In genomic region chr10:63910806-63911205, GRCh38 we compare ENCODE assay signal across 1 cellular context.
TF ChIP-seq lines count a peak whose summit lies in the region.

No MANE protein-coding gene starts in this region.

TF ChIP-seq in WTC11, 78 proteins besides CTCF, POLR2A, EP300 and RAD21 (continued from another document):
- TF ChIP-seq ATF3 (CRISPR knock-in tag; conservative IDR thresholded peaks at IDR 0.05), result no peak
- TF ChIP-seq ZNF425 (CRISPR knock-in tag; conservative IDR thresholded peaks at IDR 0.05), result no peak
- no peak for TF ChIP-seq USF1 (CRISPR knock-in tag; IDR thresholded peaks at IDR 0.05)
- no peak for TF ChIP-seq HMGXB4 (CRISPR knock-in tag; IDR thresholded peaks at IDR 0.05)
- no peak for TF ChIP-seq ZNF219 (CRISPR knock-in tag; IDR thresholded peaks at IDR 0.05; ENCODE audit: borderline replicate concordance)
- TF ChIP-seq EMX1 (CRISPR knock-in tag; IDR thresholded peaks at IDR 0.05), result no peak
- TF ChIP-seq JAZF1 (CRISPR knock-in tag; IDR thresholded peaks at IDR 0.05), result no peak
- TF ChIP-seq CREB1 (CRISPR knock-in tag; IDR thresholded peaks at IDR 0.05), result no peak
